In genomic region chrX:47574096-47574553, GRCh38 we compare ENCODE assay signal across 13 cellular contexts. TPM values are rescaled to one million over a fixed set of nuclear protein-coding genes. Genes with fewer than 3 reads are reported as not detected.
DNase-seq lines count a peak whose midpoint lies in the region; ATAC-seq and TF ChIP-seq lines count a peak whose summit lies in the region.
"Had no signal": no experiment of that assay in that cellular context is flagged by ENCODE, and none has a peak within 500 bp of the region (broad histone marks: within the 10 kb centered on the region; RNA-seq: fewer than 3 reads in every experiment).

No MANE protein-coding gene starts in this region.

- H2AFZ ChIP-seq in MM.1S (ENCODE audit: low read length): no peak overlapping the region

- H3K27me3 ChIP-seq in gastroesophageal sphincter (peaks cover 7% of the 10 kb centered on the region), transverse colon (no peaks in the 10 kb centered on the region), MM.1S (replicated peaks; ENCODE audit: insufficient read depth, low read length) (no peaks in the 10 kb centered on the region)

- peak overlapping the region; percentile 46 for H3K4me3 Mint-ChIP-seq in WTC11
- H3K4me3 Mint-ChIP-seq: activated CD8-positive, alpha-beta memory T cell treated with anti-CD3 and anti-CD28 coated beads, Interleukin-2, amount 10 ng/mL, durations not matched to agents 7 days and 5 days; T-helper 1 cell treated with Interleukin-12 subunit alpha and Interleukin-12 subunit beta and Interleukin-4 antibody, amounts not matched to agents 30 μg/mL and 1 μg/mL, for 36 hours had no signal

- peaks cover 32% of the 10 kb centered on the region for H3K4me1 Mint-ChIP-seq in WTC11

- in situ Hi-C loops in transverse colon (cut with MboI; ENCODE audit: low pct_ligation_motif_present in 1 of 4, low pct_unique_long_range_greater_than_20kb in 1 of 4, low sequenced_read_pairs in 3 of 4): no loop called here

- TF ChIP-seq CTCF in WTC11 (IDR thresholded peaks at IDR 0.05) (no peak), gastroesophageal sphincter (IDR thresholded peaks at IDR 0.05) (no peak), mucosa of descending colon (IDR thresholded peaks at IDR 0.05) (no peak), transverse colon (IDR thresholded peaks at IDR 0.05) (no peak), MM.1S (IDR thresholded peaks at IDR 0.05; ENCODE audit: low read length) (no peak)

- H3K9me3 ChIP-seq in gastroesophageal sphincter (no peaks in the 10 kb centered on the region), mucosa of descending colon (no peaks in the 10 kb centered on the region), transverse colon (no peaks in the 10 kb centered on the region), MM.1S (replicated peaks; ENCODE audit: insufficient read depth, low read length) (no peaks in the 10 kb centered on the region)

- H4K20me1 ChIP-seq in MM.1S (ENCODE audit: insufficient read depth, low read length): no peaks in the 10 kb centered on the region

- TF ChIP-seq POLR2A in gastroesophageal sphincter (IDR thresholded peaks at IDR 0.05) (no peak), transverse colon (IDR thresholded peaks at IDR 0.05) (no peak)

- H3K36me3 Mint-ChIP-seq in WTC11: peaks cover 26% of the 10 kb centered on the region

- POLR2A ChIA-PET in WTC11 (lab: Charles Lee): interaction anchor here (1.0 to 1.6 kb wide), 3 partner anchors 8 to 22 kb away, joined by 3 to 8 read pairs (median 4); partner anchors contain the start of gene TIMP1

- TF ChIP-seq EP300 in gastroesophageal sphincter (IDR thresholded peaks at IDR 0.05): no peak
- no peak for TF ChIP-seq EP300 in transverse colon (IDR thresholded peaks at IDR 0.05; ENCODE audit: low read depth)

- CTCF ChIA-PET in WTC11 (lab: Charles Lee): interaction anchor here (1.0 to 2.6 kb wide), 5 partner anchors 9 to 70 kb away, joined by 3 to 10 read pairs (median 6); no protein-coding TSS in a partner anchor

- peak; percentile 6 for ATAC-seq in WTC11
- ATAC-seq in gastroesophageal sphincter: peak; percentile 33
- ATAC-seq in mucosa of descending colon: peak; percentile 26

- 35% methylated on average over 4 of the region's 40 CpGs; no CpG with 5 or more reads in 1 of the 2 donors for WGBS in gastroesophageal sphincter (ENCODE audit: low coverage in 1 of 2), 2 donors
- WGBS in transverse colon (ENCODE audit: low coverage in 1 of 2), 2 donors: 61% methylated on average over 30 of the region's 40 CpGs; no CpG with 5 or more reads in 1 of the 2 donors

- H3K9me2 ChIP-seq in MM.1S (replicated peaks; ENCODE audit: insufficient read depth, low read length): no peaks in the 10 kb centered on the region

- no peaks in the 10 kb centered on the region for H3K79me2 ChIP-seq in MM.1S (ENCODE audit: low read length)

- no peaks in the 10 kb centered on the region for H3K27me3 Mint-ChIP-seq in WTC11 (ENCODE audit: low read depth)
- H3K27me3 Mint-ChIP-seq: activated CD8-positive, alpha-beta memory T cell treated with anti-CD3 and anti-CD28 coated beads, Interleukin-2, amount 10 ng/mL, durations not matched to agents 7 days and 5 days had no signal

- no peak overlapping the region for H3K27ac Mint-ChIP-seq in WTC11
- H3K27ac Mint-ChIP-seq: activated CD8-positive, alpha-beta memory T cell treated with anti-CD3 and anti-CD28 coated beads, Interleukin-2, amount 10 ng/mL, durations not matched to agents 7 days and 5 days; T-helper 1 cell treated with Interleukin-12 subunit alpha and Interleukin-12 subunit beta and Interleukin-4 antibody, amounts not matched to agents 30 μg/mL and 1 μg/mL, for 36 hours had no signal

- DNase-seq in WTC11 (ENCODE audit: low spot score) (no peak), mucosa of descending colon (no peak), transverse colon (no peak), NCI-H2196 treated with DMSO at 0.1 percent for 48 hours (lab: John Stamatoyannopoulos, UW; ENCODE audit: unreplicated experiment) (no peak), MM.1S (no peak)
- no peak for DNase-seq in activated CD4-positive, alpha-beta T cell treated with anti-CD3 and anti-CD28 coated beads for 1 hour
- DNase-seq: activated CD8-positive, alpha-beta memory T cell treated with anti-CD3 and anti-CD28 coated beads, Interleukin-2, amount 10 ng/mL, durations not matched to agents 7 days and 5 days; GOT3; NCI-H82; posterior cingulate gyrus had no signal

- H3K9ac ChIP-seq in MM.1S (ENCODE audit: low read length): no peak overlapping the region

- H3K27ac ChIP-seq in gastroesophageal sphincter (peak overlapping the region in 3 of 4 donors; percentile 54 to 66 (median 60)), transverse colon (peak overlapping the region; percentile 67 to 77 (median 70)), MM.1S (ENCODE audit: low read length) (no peak overlapping the region)

- intact Hi-C loops in mucosa of descending colon (cut with DNase I, micrococcal nuclease): no loop called here
- intact Hi-C loops in transverse colon (cut with DNase I; ENCODE audit: low total_unique reads): loop anchor here (10.0 kb wide), 1 partner anchor 61 kb away; no protein-coding TSS in a partner anchor

- no peak overlapping the region for H3K4me2 ChIP-seq in MM.1S (ENCODE audit: low read depth, low read length)

- H3K4me1 ChIP-seq in gastroesophageal sphincter: peaks cover 0 to 14% (median 0%) of the 10 kb centered on the region in 3 donors
- H3K4me1 ChIP-seq in mucosa of descending colon (ENCODE audit: low read depth): peaks cover 6% of the 10 kb centered on the region
- peaks cover 0 to 14% (median 8%) of the 10 kb centered on the region in 4 donors for H3K4me1 ChIP-seq in transverse colon
- H3K4me1 ChIP-seq in MM.1S (ENCODE audit: low read length): no peaks in the 10 kb centered on the region

- peaks cover 0 to 31% of the 10 kb centered on the region in 2 donors for H3K36me3 ChIP-seq in gastroesophageal sphincter
- no peaks in the 10 kb centered on the region for H3K36me3 ChIP-seq in mucosa of descending colon (ENCODE audit: low read depth)
- H3K36me3 ChIP-seq in transverse colon: no peaks in the 10 kb centered on the region
- H3K36me3 ChIP-seq in MM.1S (replicated peaks; ENCODE audit: insufficient read depth, low read length): no peaks in the 10 kb centered on the region

- H3K4me3 ChIP-seq in gastroesophageal sphincter: peak overlapping the region; percentile 10 to 36
- H3K4me3 ChIP-seq in mucosa of descending colon: no peak overlapping the region
- H3K4me3 ChIP-seq in transverse colon: peak overlapping the region in 3 of 4 donors; percentile 10 to 40 (median 30)
- no peak overlapping the region for H3K4me3 ChIP-seq in MM.1S (ENCODE audit: low read length)

- no peaks in the 10 kb centered on the region for H3F3A ChIP-seq in MM.1S (ENCODE audit: insufficient read depth, low read length)

- no peaks in the 10 kb centered on the region for H3K9me3 Mint-ChIP-seq in WTC11
- H3K9me3 Mint-ChIP-seq: T-helper 1 cell treated with Interleukin-12 subunit alpha and Interleukin-12 subunit beta and Interleukin-4 antibody, amounts not matched to agents 30 μg/mL and 1 μg/mL, for 36 hours had no signal

TF ChIP-seq in WTC11, 78 proteins besides CTCF, POLR2A, EP300 and RAD21 (continues in another document):
- no peak for TF ChIP-seq NR1H2 (CRISPR knock-in tag; IDR thresholded peaks at IDR 0.05)
- TF ChIP-seq NFATC4 (CRISPR knock-in tag; IDR thresholded peaks at IDR 0.05): no peak
- TF ChIP-seq, protein P1, sequence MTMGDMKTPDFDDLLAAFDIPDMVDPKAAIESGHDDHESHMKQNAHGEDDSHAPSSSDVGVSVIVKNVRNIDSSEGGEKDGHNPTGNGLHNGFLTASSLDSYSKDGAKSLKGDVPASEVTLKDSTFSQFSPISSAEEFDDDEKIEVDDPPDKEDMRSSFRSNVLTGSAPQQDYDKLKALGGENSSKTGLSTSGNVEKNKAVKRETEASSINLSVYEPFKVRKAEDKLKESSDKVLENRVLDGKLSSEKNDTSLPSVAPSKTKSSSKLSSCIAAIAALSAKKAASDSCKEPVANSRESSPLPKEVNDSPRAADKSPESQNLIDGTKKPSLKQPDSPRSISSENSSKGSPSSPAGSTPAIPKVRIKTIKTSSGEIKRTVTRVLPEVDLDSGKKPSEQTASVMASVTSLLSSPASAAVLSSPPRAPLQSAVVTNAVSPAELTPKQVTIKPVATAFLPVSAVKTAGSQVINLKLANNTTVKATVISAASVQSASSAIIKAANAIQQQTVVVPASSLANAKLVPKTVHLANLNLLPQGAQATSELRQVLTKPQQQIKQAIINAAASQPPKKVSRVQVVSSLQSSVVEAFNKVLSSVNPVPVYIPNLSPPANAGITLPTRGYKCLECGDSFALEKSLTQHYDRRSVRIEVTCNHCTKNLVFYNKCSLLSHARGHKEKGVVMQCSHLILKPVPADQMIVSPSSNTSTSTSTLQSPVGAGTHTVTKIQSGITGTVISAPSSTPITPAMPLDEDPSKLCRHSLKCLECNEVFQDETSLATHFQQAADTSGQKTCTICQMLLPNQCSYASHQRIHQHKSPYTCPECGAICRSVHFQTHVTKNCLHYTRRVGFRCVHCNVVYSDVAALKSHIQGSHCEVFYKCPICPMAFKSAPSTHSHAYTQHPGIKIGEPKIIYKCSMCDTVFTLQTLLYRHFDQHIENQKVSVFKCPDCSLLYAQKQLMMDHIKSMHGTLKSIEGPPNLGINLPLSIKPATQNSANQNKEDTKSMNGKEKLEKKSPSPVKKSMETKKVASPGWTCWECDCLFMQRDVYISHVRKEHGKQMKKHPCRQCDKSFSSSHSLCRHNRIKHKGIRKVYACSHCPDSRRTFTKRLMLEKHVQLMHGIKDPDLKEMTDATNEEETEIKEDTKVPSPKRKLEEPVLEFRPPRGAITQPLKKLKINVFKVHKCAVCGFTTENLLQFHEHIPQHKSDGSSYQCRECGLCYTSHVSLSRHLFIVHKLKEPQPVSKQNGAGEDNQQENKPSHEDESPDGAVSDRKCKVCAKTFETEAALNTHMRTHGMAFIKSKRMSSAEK (CRISPR knock-in tag; IDR thresholded peaks at IDR 0.05; ENCODE audit: borderline replicate concordance): no peak

RNA-seq across cellular contexts. Expression of gene TIMP1, which starts 8.1 kb away (rescaled TPM):
- total RNA-seq in WTC11 (2021) (35.4 to 50.8 TPM (median 50.1 TPM) in 3 replicates), gastroesophageal sphincter (100 to 1,000 TPM in 3 of 4 donors, 10 to 100 TPM in 1; 77.4 to 204 (median 156) TPM), mucosa of descending colon (100 to 1,000 TPM in 1 of 3 donors, 10 to 100 TPM in 2; 25.4 to 143 (median 96.9) TPM), transverse colon (10 to 100 TPM; 14.2 to 83.0 (median 43.6) TPM)

RNA-seq across cellular contexts. Expression of gene ARAF, which starts 13.1 kb away (rescaled TPM):
- total RNA-seq in WTC11 (2021) (52.5 to 55.8 TPM (median 55.1 TPM) in 3 replicates), gastroesophageal sphincter (10 to 100 TPM; 27.5 to 46.8 (median 38.5) TPM), mucosa of descending colon (100 to 1,000 TPM in 1 of 3 donors, 10 to 100 TPM in 2; 82.1 to 108 (median 90.1) TPM), transverse colon (100 to 1,000 TPM in 2 of 4 donors, 10 to 100 TPM in 2; 58.4 to 247 (median 88.3) TPM)

RNA-seq across cellular contexts. Expression of gene SYN1, which starts 45.5 kb away (rescaled TPM):
- 7.1 to 8.3 TPM (median 7.3 TPM) in 3 replicates for total RNA-seq in WTC11 (2021)
- total RNA-seq in gastroesophageal sphincter: under 1 TPM in 2 of 4 donors, not detected in 2; 0.27 TPM
- total RNA-seq in mucosa of descending colon: 1 to 10 TPM in 2 of 3 donors, under 1 TPM in 1; 0.78 to 4.1 (median 1.6) TPM
- under 1 TPM; 0.16 to 0.41 (median 0.39) TPM for total RNA-seq in transverse colon

RNA-seq across cellular contexts. Expression of gene CFP, which starts 55.6 kb away (rescaled TPM):
- 2.0 to 3.4 TPM (median 2.8 TPM) in 3 replicates for total RNA-seq in WTC11 (2021)
- 10 to 100 TPM in 1 of 4 donors, 1 to 10 TPM in 2, under 1 TPM in 1; 0.78 to 18.4 (median 4.7) TPM for total RNA-seq in gastroesophageal sphincter
- 1 to 10 TPM in 2 of 3 donors, under 1 TPM in 1; 0.96 to 4.0 (median 2.9) TPM for total RNA-seq in mucosa of descending colon
- 1 to 10 TPM in 3 of 4 donors, under 1 TPM in 1; 0.60 to 10.0 (median 3.0) TPM for total RNA-seq in transverse colon
- total RNA-seq: M059J had no signal

Comparison
In these comparisons a context has a peak if more than half of its experiments do, and no peak if none do; other contexts are left out.
1. H3K4me3 ChIP-seq: peak in gastroesophageal sphincter (2 of 2) and transverse colon (3 of 4); none in mucosa of descending colon (single experiment) and MM.1S (single experiment).
2. Peak in every context shown above with its lines, with median percentiles within 50 percentile points of each other: ATAC-seq.